In the genomic region with DNA sequence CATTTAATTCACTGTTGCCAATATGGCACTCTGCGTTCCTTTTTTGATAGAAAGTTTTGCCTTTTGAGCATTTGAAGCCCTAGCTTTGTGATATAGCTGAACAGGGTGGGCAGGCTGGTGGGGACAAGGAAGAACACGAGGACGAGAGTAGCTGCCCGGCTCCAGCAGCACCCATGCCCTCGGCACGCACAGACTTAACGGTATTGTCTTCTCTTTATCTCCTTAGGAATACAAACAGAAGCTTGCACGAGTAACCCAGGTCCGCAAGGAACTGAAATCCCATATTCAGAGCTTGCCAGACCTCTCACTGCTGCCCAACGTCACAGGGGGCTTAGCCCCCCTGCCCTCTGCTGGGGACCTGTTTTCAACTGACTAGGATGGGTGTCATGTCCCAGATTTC, we compare ENCODE assay signal across 26 cellular contexts.
"Had no signal": no experiment of that assay in that cellular context is flagged by ENCODE, and none has a peak within 500 bp of the region (broad histone marks: within the 10 kb centered on the region; RNA-seq: fewer than 3 reads in every experiment).

No MANE protein-coding gene starts in this region.

- DNase-seq: activated CD4-positive, alpha-beta T cell treated with anti-CD3 and anti-CD28 coated beads, Interleukin-2, amount 10 ng/mL, durations not matched to agents 7 days and 5 days; activated CD4-positive, CD25-positive, alpha-beta regulatory T cell treated with anti-CD3 and anti-CD28 coated beads, Interleukin-2, amount 50 U/mL, for 72 hours; activated CD8-positive, alpha-beta memory T cell treated with anti-CD3 and anti-CD28 coated beads, Interleukin-2, amount 10 ng/mL, durations not matched to agents 7 days and 5 days; activated CD8-positive, alpha-beta T cell treated with anti-CD3 and anti-CD28 coated beads for 36 hours; activated gamma-delta T cell; activated naive CD4-positive, alpha-beta T cell treated with anti-CD3 and anti-CD28 coated beads, Interleukin-2, amount 50 U/mL, for 16 hours; activated naive CD8-positive, alpha-beta T cell treated with anti-CD3 and anti-CD28 coated beads, Interleukin-2, amount 50 U/mL, for 24 hours; activated T-cell treated with anti-CD3 and anti-CD28 coated beads for 4 hours; anterior cingulate cortex; body of pancreas; effector CD4-positive, alpha-beta T cell; erythroblast; foreskin melanocyte; glutamatergic neuron; hippocampal formation; mesendoderm; mucosa of descending colon; stimulated activated CD4-positive, alpha-beta T cell treated with anti-CD3 and anti-CD28 coated beads, Interleukin-12 subunit alpha, Interleukin-12 subunit beta, amount 100 ng/mL, for 4 hours; stimulated activated naive CD8-positive, alpha-beta T cell treated with anti-CD3 and anti-CD28 coated beads, Interleukin-15, amount 100 ng/mL, for 72 hours; T-cell had no signal

- H3K4me3 ChIP-seq: body of pancreas, mucosa of descending colon, neural progenitor cell, prostate gland, suprapubic skin, tibial nerve had no signal

- H3K36me3 ChIP-seq: neural progenitor cell, prostate gland had no signal

- H3K27ac Mint-ChIP-seq: activated CD4-positive, alpha-beta T cell treated with anti-CD3 and anti-CD28 coated beads, Interleukin-2, amount 10 ng/mL, durations not matched to agents 7 days and 5 days; activated CD8-positive, alpha-beta memory T cell treated with anti-CD3 and anti-CD28 coated beads, Interleukin-2, amount 10 ng/mL, durations not matched to agents 7 days and 5 days; activated CD8-positive, alpha-beta T cell treated with anti-CD3 and anti-CD28 coated beads for 36 hours; activated naive CD8-positive, alpha-beta T cell treated with anti-CD3 and anti-CD28 coated beads, Interleukin-2, amount 50 U/mL, for 24 hours; neural progenitor cell; T-helper 2 cell treated with Interferon-gamma antibody and Interleukin-4, amounts not matched to agents 5 μg/mL and 100 μg/mL, for 36 hours had no signal

- ATAC-seq: activated CD8-positive, alpha-beta memory T cell treated with anti-CD3 and anti-CD28 coated beads, Interleukin-2, amount 10 ng/mL, durations not matched to agents 7 days and 5 days; activated CD8-positive, alpha-beta T cell treated with anti-CD3 and anti-CD28 coated beads for 36 hours; activated naive CD8-positive, alpha-beta T cell treated with anti-CD3 and anti-CD28 coated beads, Interleukin-2, amount 50 U/mL, for 24 hours; body of pancreas; mucosa of descending colon; stimulated activated naive CD8-positive, alpha-beta T cell treated with anti-CD3 and anti-CD28 coated beads, Interleukin-15, amount 100 ng/mL, for 72 hours; T-cell had no signal

- H3K27me3 ChIP-seq: body of pancreas, neural progenitor cell, suprapubic skin, tibial nerve had no signal

- H3K4me1 Mint-ChIP-seq: neural progenitor cell had no signal

- H3K9me3 ChIP-seq: body of pancreas, mucosa of descending colon, prostate gland, suprapubic skin, tibial nerve had no signal

- H3K9me3 Mint-ChIP-seq: activated CD4-positive, alpha-beta T cell treated with anti-CD3 and anti-CD28 coated beads, Interleukin-2, amount 10 ng/mL, durations not matched to agents 7 days and 5 days; activated CD8-positive, alpha-beta T cell treated with anti-CD3 and anti-CD28 coated beads for 36 hours; activated naive CD8-positive, alpha-beta T cell treated with anti-CD3 and anti-CD28 coated beads, Interleukin-2, amount 50 U/mL, for 24 hours; neural progenitor cell; stimulated activated naive CD8-positive, alpha-beta T cell treated with anti-CD3 and anti-CD28 coated beads, Interleukin-15, amount 100 ng/mL, for 72 hours; T-cell; T-helper 2 cell treated with Interferon-gamma antibody and Interleukin-4, amounts not matched to agents 5 μg/mL and 100 μg/mL, for 36 hours had no signal

- H3K4me3 Mint-ChIP-seq: activated CD4-positive, alpha-beta T cell treated with anti-CD3 and anti-CD28 coated beads, Interleukin-2, amount 10 ng/mL, durations not matched to agents 7 days and 5 days; activated CD8-positive, alpha-beta memory T cell treated with anti-CD3 and anti-CD28 coated beads, Interleukin-2, amount 10 ng/mL, durations not matched to agents 7 days and 5 days; activated CD8-positive, alpha-beta T cell treated with anti-CD3 and anti-CD28 coated beads for 36 hours; activated naive CD8-positive, alpha-beta T cell treated with anti-CD3 and anti-CD28 coated beads, Interleukin-2, amount 50 U/mL, for 24 hours; neural progenitor cell; stimulated activated naive CD8-positive, alpha-beta T cell treated with anti-CD3 and anti-CD28 coated beads, Interleukin-15, amount 100 ng/mL, for 72 hours; T-cell; T-helper 2 cell treated with Interferon-gamma antibody and Interleukin-4, amounts not matched to agents 5 μg/mL and 100 μg/mL, for 36 hours had no signal

- H3K4me1 ChIP-seq: body of pancreas had no signal

- H3K27ac ChIP-seq: body of pancreas, neural progenitor cell, prostate gland, suprapubic skin, tibial nerve, VCaP had no signal

- H3K27me3 Mint-ChIP-seq: activated CD4-positive, alpha-beta T cell treated with anti-CD3 and anti-CD28 coated beads, Interleukin-2, amount 10 ng/mL, durations not matched to agents 7 days and 5 days; activated CD8-positive, alpha-beta memory T cell treated with anti-CD3 and anti-CD28 coated beads, Interleukin-2, amount 10 ng/mL, durations not matched to agents 7 days and 5 days; activated CD8-positive, alpha-beta T cell treated with anti-CD3 and anti-CD28 coated beads for 36 hours; activated naive CD8-positive, alpha-beta T cell treated with anti-CD3 and anti-CD28 coated beads, Interleukin-2, amount 50 U/mL, for 24 hours; stimulated activated naive CD8-positive, alpha-beta T cell treated with anti-CD3 and anti-CD28 coated beads, Interleukin-15, amount 100 ng/mL, for 72 hours; T-cell had no signal
